ENCODE assay signal across 11 cellular contexts in genomic region chr18:2970344-2970743, GRCh38. TPM values are rescaled to one million over a fixed set of nuclear protein-coding genes. Genes with fewer than 3 reads are reported as not detected.
DNase-seq lines count a peak whose midpoint lies in the region; ATAC-seq and TF ChIP-seq lines count a peak whose summit lies in the region.
"Had no signal": no experiment of that assay in that cellular context is flagged by ENCODE, and none has a peak within 500 bp of the region (broad histone marks: within the 10 kb centered on the region; RNA-seq: fewer than 3 reads in every experiment).

No MANE protein-coding gene starts in this region.

- CTCF ChIA-PET in activated CD8-positive, alpha-beta T cell treated with anti-CD3 and anti-CD28 coated beads, Interleukin-2, amount 10 ng/mL, durations not matched to agents 7 days and 5 days (lab: Charles Lee), result interaction anchor here (0.7 to 8.2 kb wide), 9 partner anchors 9 to 276 kb away, joined by 3 to 84 read pairs (median 12); no protein-coding TSS in a partner anchor

- H3K4me1 ChIP-seq in spleen, result peaks cover 42 to 99% (median 81%) of the 10 kb centered on the region in 6 donors

- DNase-seq in GM12865 (ENCODE audit: low read depth) (no peak), left lobe of liver (ENCODE audit: low spot score) (peak; percentile 80), spleen (no peak), NCI-H345 (lab: John Stamatoyannopoulos, UW) (no peak), COLO829 (ENCODE audit: low spot score) (no peak), iPS-NIHi11 (ENCODE audit: low spot score) (no peak)
- DNase-seq in activated CD8-positive, alpha-beta T cell treated with anti-CD3 and anti-CD28 coated beads, Interleukin-2, amount 10 ng/mL, durations not matched to agents 7 days and 5 days, result no peak
- no peak for DNase-seq in activated CD4-positive, CD25-positive, alpha-beta regulatory T cell treated with anti-CD3 and anti-CD28 coated beads, Interleukin-2, amount 50 U/mL, for 72 hours
- DNase-seq: COR-L47 had no signal

- no peak for ATAC-seq in activated CD8-positive, alpha-beta T cell treated with anti-CD3 and anti-CD28 coated beads, Interleukin-2, amount 10 ng/mL, durations not matched to agents 7 days and 5 days
- ATAC-seq in left lobe of liver, result peak; percentile 81

- peak overlapping the region; percentile 74 for H3K27ac Mint-ChIP-seq in activated CD8-positive, alpha-beta T cell treated with anti-CD3 and anti-CD28 coated beads, Interleukin-2, amount 10 ng/mL, durations not matched to agents 7 days and 5 days

- H3K4me3 Mint-ChIP-seq in activated CD8-positive, alpha-beta T cell treated with anti-CD3 and anti-CD28 coated beads, Interleukin-2, amount 10 ng/mL, durations not matched to agents 7 days and 5 days, result peak overlapping the region; percentile 63

- TF ChIP-seq CTCF in GM12865 (IDR thresholded peaks at IDR 0.05; ENCODE audit: insufficient read depth, low read depth, low read length, missing control alignments) (no peak), spleen (IDR thresholded peaks at IDR 0.05 in 8 of 11, conservative IDR thresholded peaks at IDR 0.05 in 3 of 11) (no peak)

- intact Hi-C loops in spleen (cut with DNase I; ENCODE audit: low total_unique reads), result no loop called here

- no peaks in the 10 kb centered on the region for H3K9me3 ChIP-seq in spleen

- H3K36me3 Mint-ChIP-seq in activated CD8-positive, alpha-beta T cell treated with anti-CD3 and anti-CD28 coated beads, Interleukin-2, amount 10 ng/mL, durations not matched to agents 7 days and 5 days (ENCODE audit: low read depth), result peaks cover 70% of the 10 kb centered on the region

- POLR2A ChIA-PET in activated CD8-positive, alpha-beta T cell treated with anti-CD3 and anti-CD28 coated beads, Interleukin-2, amount 10 ng/mL, durations not matched to agents 7 days and 5 days (lab: Charles Lee), result interaction anchor here (0.8 to 7.3 kb wide), 6 partner anchors 10 to 291 kb away, joined by 3 to 98 read pairs (median 4); partner anchors contain the start of genes MYL12A and MYL12B

- peaks cover 91% of the 10 kb centered on the region for H3K4me1 Mint-ChIP-seq in activated CD8-positive, alpha-beta T cell treated with anti-CD3 and anti-CD28 coated beads, Interleukin-2, amount 10 ng/mL, durations not matched to agents 7 days and 5 days (ENCODE audit: low read depth)

- H3K36me3 ChIP-seq in spleen, result peaks cover 0 to 6% (median 0%) of the 10 kb centered on the region in 6 donors

- 78 to 97% (median 83%) methylated on average over 3 of the region's 3 CpGs for WGBS in spleen, 5 donors

- H3K27ac ChIP-seq in spleen, result peak overlapping the region; percentile 43 to 92 (median 89)
- H3K27ac ChIP-seq: epithelial cell of prostate had no signal

- no peaks in the 10 kb centered on the region for H3K9me3 Mint-ChIP-seq in activated CD8-positive, alpha-beta T cell treated with anti-CD3 and anti-CD28 coated beads, Interleukin-2, amount 10 ng/mL, durations not matched to agents 7 days and 5 days (ENCODE audit: insufficient read depth)

- H3K4me3 ChIP-seq in GM12865 (ENCODE audit: low read depth, low read length) (peak overlapping the region; percentile 56), spleen (peak overlapping the region in 1 of 8 donors; percentile 52)
- H3K4me3 ChIP-seq: hepatocyte had no signal

- no peaks in the 10 kb centered on the region for H3K27me3 Mint-ChIP-seq in activated CD8-positive, alpha-beta T cell treated with anti-CD3 and anti-CD28 coated beads, Interleukin-2, amount 10 ng/mL, durations not matched to agents 7 days and 5 days (ENCODE audit: low read depth)

- H3K27me3 ChIP-seq in spleen (replicated peaks in 1 of 7), result no peaks in the 10 kb centered on the region
- H3K27me3 ChIP-seq: hepatocyte had no signal

- TF ChIP-seq POLR2A in spleen (IDR thresholded peaks at IDR 0.05), result no peak

RNA-seq across cellular contexts. Expression of gene LPIN2, which starts 42.6 kb away (rescaled TPM):
- 10 to 100 TPM; 77.5 TPM for total RNA-seq in activated CD8-positive, alpha-beta T cell treated with anti-CD3 and anti-CD28 coated beads, Interleukin-2, amount 10 ng/mL, durations not matched to agents 7 days and 5 days
- total RNA-seq in left lobe of liver (58.9 TPM), spleen (10 to 100 TPM; 44.8 to 79.7 (median 61.5) TPM)
- polyA plus RNA-seq in spleen, result 1 to 10 TPM; 4.0 to 9.6 (median 5.8) TPM
